Comparison of ENCODE assay signal across 29 cellular contexts in the genomic region with DNA sequence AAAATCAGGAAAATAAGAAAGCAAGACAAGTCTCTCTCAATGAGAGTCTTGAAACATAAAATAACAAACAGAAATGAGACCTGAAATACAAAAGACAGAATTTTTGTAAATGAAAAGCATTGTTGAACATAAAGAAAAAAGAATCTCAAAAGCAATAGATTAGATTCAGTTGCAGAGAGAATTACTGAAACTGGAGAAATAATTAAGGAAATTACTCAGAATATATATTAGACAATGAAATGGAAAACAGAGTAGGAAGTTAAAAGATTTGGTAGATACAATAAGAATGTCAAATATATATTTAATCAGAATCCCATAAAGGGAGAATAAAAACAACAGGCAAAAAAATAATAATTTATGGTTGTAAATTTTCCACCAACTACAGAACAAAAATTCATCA.
"Had no signal": no experiment of that assay in that cellular context is flagged by ENCODE, and none has a peak within 500 bp of the region (broad histone marks: within the 10 kb centered on the region; RNA-seq: fewer than 3 reads in every experiment).

No MANE protein-coding gene starts in this region.

- H3K27ac Mint-ChIP-seq: activated CD4-positive, alpha-beta memory T cell treated with anti-CD3 and anti-CD28 coated beads for 36 hours; activated CD4-positive, alpha-beta T cell treated with anti-CD3 and anti-CD28 coated beads for 36 hours; activated CD4-positive, alpha-beta T cell treated with anti-CD3 and anti-CD28 coated beads, Interleukin-2, amount 10 ng/mL, durations not matched to agents 24 days and 14 days; activated CD8-positive, alpha-beta memory T cell treated with anti-CD3 and anti-CD28 coated beads, Interleukin-2, amount 10 ng/mL, durations not matched to agents 7 days and 5 days; activated CD8-positive, alpha-beta T cell treated with anti-CD3 and anti-CD28 coated beads, Interleukin-2, amount 10 ng/mL, durations not matched to agents 7 days and 5 days; activated naive CD8-positive, alpha-beta T cell; activated T-cell treated with anti-CD3 and anti-CD28 coated beads, Interleukin-2, amount 50 U/mL, for 24 hours; activated T-cell treated with anti-CD3 and anti-CD28 coated beads, Interleukin-2, amount 50 U/mL, for 72 hours; dendritic cell treated with granulocyte-macrophage colony-stimulating factor and Interleukin-4, amounts not matched to agents 40 ng/mL and 50 ng/mL, for 4 days; endodermal cell had no signal

- H3K27ac ChIP-seq: coronary artery, dorsolateral prefrontal cortex, gastrocnemius medialis, heart left ventricle had no signal

- H3K27me3 Mint-ChIP-seq: activated CD4-positive, alpha-beta memory T cell treated with anti-CD3 and anti-CD28 coated beads for 36 hours; activated CD4-positive, alpha-beta T cell treated with anti-CD3 and anti-CD28 coated beads for 36 hours; activated CD4-positive, alpha-beta T cell treated with anti-CD3 and anti-CD28 coated beads, Interleukin-2, amount 10 ng/mL, durations not matched to agents 24 days and 14 days; activated CD8-positive, alpha-beta memory T cell treated with anti-CD3 and anti-CD28 coated beads, Interleukin-2, amount 10 ng/mL, durations not matched to agents 7 days and 5 days; activated naive CD8-positive, alpha-beta T cell; activated T-cell treated with anti-CD3 and anti-CD28 coated beads, Interleukin-2, amount 50 U/mL, for 24 hours; dendritic cell treated with granulocyte-macrophage colony-stimulating factor and Interleukin-4, amounts not matched to agents 40 ng/mL and 50 ng/mL, for 4 days had no signal

- H3K4me3 ChIP-seq: coronary artery, dorsolateral prefrontal cortex, gastrocnemius medialis, heart left ventricle had no signal

- H3K36me3 ChIP-seq: gastrocnemius medialis, heart left ventricle had no signal

- H3K36me3 Mint-ChIP-seq: activated CD4-positive, alpha-beta memory T cell treated with anti-CD3 and anti-CD28 coated beads for 36 hours had no signal

- DNase-seq: activated CD4-positive, alpha-beta memory T cell treated with anti-CD3 and anti-CD28 coated beads for 36 hours; activated CD4-positive, alpha-beta T cell treated with anti-CD3 and anti-CD28 coated beads for 36 hours; activated CD4-positive, alpha-beta T cell treated with anti-CD3 and anti-CD28 coated beads, Interleukin-2, amount 10 ng/mL, durations not matched to agents 24 days and 14 days; activated CD4-positive, CD25-positive, alpha-beta regulatory T cell; activated CD4-positive, CD25-positive, alpha-beta regulatory T cell treated with anti-CD3 and anti-CD28 coated beads, Interleukin-2, amount 50 U/mL, for 72 hours; activated CD8-positive, alpha-beta memory T cell treated with anti-CD3 and anti-CD28 coated beads, Interleukin-2, amount 10 ng/mL, durations not matched to agents 7 days and 5 days; activated CD8-positive, alpha-beta memory T cell treated with anti-CD3 and anti-CD28 coated beads, Interleukin-2, amount 50 U/mL, for 4 hours; activated CD8-positive, alpha-beta T cell treated with anti-CD3 and anti-CD28 coated beads, Interleukin-2, amount 10 ng/mL, durations not matched to agents 7 days and 5 days; activated gamma-delta T cell treated with Interleukin-2 at 50 U/mL for 16 hours; activated naive CD4-positive, alpha-beta T cell treated with anti-CD3 and anti-CD28 coated beads, Interleukin-2, amount 50 U/mL, for 16 hours; activated naive CD4-positive, alpha-beta T cell treated with Interleukin-2 at 50 U/mL for 16 hours; activated T-cell treated with anti-CD3 and anti-CD28 coated beads, Interleukin-2, amount 50 U/mL, for 24 hours; activated T-cell treated with anti-CD3 and anti-CD28 coated beads, Interleukin-2, amount 50 U/mL, for 72 hours; amniotic stem cell; anterior cingulate cortex; caudate nucleus; dorsolateral prefrontal cortex; effector memory CD4-positive, alpha-beta T cell; endodermal cell; foreskin fibroblast; gastrocnemius medialis; glutamatergic neuron; heart left ventricle; T-helper 2 cell had no signal

- H3K4me1 Mint-ChIP-seq: activated CD4-positive, alpha-beta T cell treated with anti-CD3 and anti-CD28 coated beads for 36 hours; activated CD4-positive, alpha-beta T cell treated with anti-CD3 and anti-CD28 coated beads, Interleukin-2, amount 10 ng/mL, durations not matched to agents 24 days and 14 days; endodermal cell had no signal

- H3K27me3 ChIP-seq: dorsolateral prefrontal cortex, gastrocnemius medialis, heart left ventricle had no signal

- H3K4me3 Mint-ChIP-seq: activated CD4-positive, alpha-beta memory T cell treated with anti-CD3 and anti-CD28 coated beads for 36 hours; activated CD4-positive, alpha-beta T cell treated with anti-CD3 and anti-CD28 coated beads for 36 hours; activated CD4-positive, alpha-beta T cell treated with anti-CD3 and anti-CD28 coated beads, Interleukin-2, amount 10 ng/mL, durations not matched to agents 24 days and 14 days; activated CD8-positive, alpha-beta memory T cell treated with anti-CD3 and anti-CD28 coated beads, Interleukin-2, amount 10 ng/mL, durations not matched to agents 7 days and 5 days; activated CD8-positive, alpha-beta T cell treated with anti-CD3 and anti-CD28 coated beads, Interleukin-2, amount 10 ng/mL, durations not matched to agents 7 days and 5 days; activated naive CD8-positive, alpha-beta T cell; activated T-cell treated with anti-CD3 and anti-CD28 coated beads, Interleukin-2, amount 50 U/mL, for 24 hours; activated T-cell treated with anti-CD3 and anti-CD28 coated beads, Interleukin-2, amount 50 U/mL, for 72 hours; dendritic cell treated with granulocyte-macrophage colony-stimulating factor and Interleukin-4, amounts not matched to agents 40 ng/mL and 50 ng/mL, for 4 days; endodermal cell had no signal

- H3K4me1 ChIP-seq: gastrocnemius medialis, heart left ventricle had no signal

- FAIRE-seq: astrocyte had no signal

- ATAC-seq: activated CD4-positive, alpha-beta T cell treated with anti-CD3 and anti-CD28 coated beads for 36 hours; activated CD8-positive, alpha-beta memory T cell treated with anti-CD3 and anti-CD28 coated beads, Interleukin-2, amount 10 ng/mL, durations not matched to agents 7 days and 5 days; activated CD8-positive, alpha-beta T cell treated with anti-CD3 and anti-CD28 coated beads, Interleukin-2, amount 10 ng/mL, durations not matched to agents 7 days and 5 days; activated T-cell treated with anti-CD3 and anti-CD28 coated beads, Interleukin-2, amount 50 U/mL, for 72 hours; esophagus mucosa; gastrocnemius medialis; heart left ventricle had no signal
